ENCODE assay signal across 1 cellular context in genomic region chr7:106658504-106659368, GRCh38.
TF ChIP-seq lines count a peak whose summit lies in the region.

No MANE protein-coding gene starts in this region.

TF ChIP-seq in K562, 482 proteins besides CTCF, POLR2A, EP300 and RAD21 (continued from another document):
- TF ChIP-seq AFF1 (IDR thresholded peaks at IDR 0.05; ENCODE audit: low read depth in 1 of 2, partially characterized antibody in 2 of 2) (peak; percentile 76 to 91), ATF1 (CRISPR knock-in tag; IDR thresholded peaks at IDR 0.05) (no peak), ATF1 (tag; IDR thresholded peaks at IDR 0.05) (no peak), PATZ1 (CRISPR knock-in tag; IDR thresholded peaks at IDR 0.05; ENCODE audit: borderline replicate concordance) (0 out of 2 replicates have a peak, but pooled peaks have one; percentile 29), ZNF175 (CRISPR knock-in tag; IDR thresholded peaks at IDR 0.05; ENCODE audit: low read depth) (peak; percentile 20; the same call in 1 of the 2 replicates), ZNF589 (CRISPR knock-in tag; IDR thresholded peaks at IDR 0.05; ENCODE audit: low read depth) (0 out of 2 replicates have a peak, but pooled peaks have one; percentile 25), TRIM28 (IDR thresholded peaks at IDR 0.05) (no peak), E4F1 (CRISPR knock-in tag; IDR thresholded peaks at IDR 0.05; ENCODE audit: borderline replicate concordance) (peak; percentile 7; the same call in 1 of the 2 replicates), DNMT1 (IDR thresholded peaks at IDR 0.05) (peak; percentile 63; the same call in 1 of the 2 replicates), THAP7 (CRISPR knock-in tag; IDR thresholded peaks at IDR 0.05) (0 out of 2 replicates have a peak, but pooled peaks have one; percentile 24), ZNF830 (CRISPR knock-in tag; IDR thresholded peaks at IDR 0.05) (0 out of 2 replicates have a peak, but pooled peaks have one; percentile 64)
